21 cellular contexts compared by ENCODE assay signal in genomic region chr1:86184401-86184800, GRCh38. TPM values are rescaled to one million over a fixed set of nuclear protein-coding genes. Genes with fewer than 3 reads are reported as not detected.
"Had no signal": no experiment of that assay in that cellular context is flagged by ENCODE, and none has a peak within 500 bp of the region (broad histone marks: within the 10 kb centered on the region; RNA-seq: fewer than 3 reads in every experiment).

No MANE protein-coding gene starts in this region.

- DNase-seq: Karpas-422, KG1, MG63, NCI-H1092, NCI-H1105 treated with DMSO at 0.1 percent for 48 hours, NCI-H1417 treated with DMSO at 0.1 percent for 48 hours, NCI-H187, NCI-H2029, NCI-H2081 treated with DMSO at 0.1 percent for 48 hours, NCI-H2171, NCI-H226, NCI-H446, NCI-H510A, NCI-H526, RPMI8226, SHP77 treated with DMSO at 0.1 percent for 48 hours had no signal

- FAIRE-seq: HepG2, RCC 7860 had no signal

- H3K4me3 ChIP-seq: MG63, SJSA1, SK-N-MC had no signal

- H3K36me3 ChIP-seq: MG63, SJSA1 had no signal

- ATAC-seq: HepG2 had no signal

- H3K27me3 ChIP-seq: MG63, SJSA1 had no signal

- H3K27ac ChIP-seq: SJSA1, SK-N-MC had no signal

- H3K9me3 ChIP-seq: MG63, SJSA1 had no signal

- H3K4me1 ChIP-seq: SJSA1 had no signal

RNA-seq across cellular contexts. Expression of gene COL24A1, which starts 27.8 kb away (rescaled TPM):
- total RNA-seq: HT1080 had no signal
